ENCODE assay signal across 1 cellular context in genomic region chr15:65801229-65801813, GRCh38.
TF ChIP-seq lines count a peak whose summit lies in the region.

No MANE protein-coding gene starts in this region.

TF ChIP-seq in K562, 482 proteins besides CTCF, POLR2A, EP300 and RAD21 (continued from another document):
- TF ChIP-seq, protein P1, sequence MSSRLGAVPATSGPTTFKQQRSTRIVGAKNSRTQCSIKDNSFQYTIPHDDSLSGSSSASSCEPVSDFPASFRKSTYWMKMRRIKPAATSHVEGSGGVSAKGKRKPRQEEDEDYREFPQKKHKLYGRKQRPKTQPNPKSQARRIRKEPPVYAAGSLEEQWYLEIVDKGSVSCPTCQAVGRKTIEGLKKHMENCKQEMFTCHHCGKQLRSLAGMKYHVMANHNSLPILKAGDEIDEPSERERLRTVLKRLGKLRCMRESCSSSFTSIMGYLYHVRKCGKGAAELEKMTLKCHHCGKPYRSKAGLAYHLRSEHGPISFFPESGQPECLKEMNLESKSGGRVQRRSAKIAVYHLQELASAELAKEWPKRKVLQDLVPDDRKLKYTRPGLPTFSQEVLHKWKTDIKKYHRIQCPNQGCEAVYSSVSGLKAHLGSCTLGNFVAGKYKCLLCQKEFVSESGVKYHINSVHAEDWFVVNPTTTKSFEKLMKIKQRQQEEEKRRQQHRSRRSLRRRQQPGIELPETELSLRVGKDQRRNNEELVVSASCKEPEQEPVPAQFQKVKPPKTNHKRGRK (tag; IDR thresholded peaks at IDR 0.05), result no peak
- TF ChIP-seq SMARCA4 (IDR thresholded peaks at IDR 0.05), result 0 out of 2 replicates have a peak, but pooled peaks have one; percentile 14
- TF ChIP-seq HOXB6 (CRISPR knock-in tag; IDR thresholded peaks at IDR 0.05; ENCODE audit: borderline replicate concordance), result no peak
- no peak for TF ChIP-seq RBM39 (optimal IDR thresholded peaks at IDR 0.05; ENCODE audit: low read depth, low read length)
- no peak for TF ChIP-seq ZNF589 (CRISPR knock-in tag; IDR thresholded peaks at IDR 0.05; ENCODE audit: low read depth)
- no peak for TF ChIP-seq SMAD4 (CRISPR knock-in tag; conservative IDR thresholded peaks at IDR 0.05)
- TF ChIP-seq, protein P2, sequence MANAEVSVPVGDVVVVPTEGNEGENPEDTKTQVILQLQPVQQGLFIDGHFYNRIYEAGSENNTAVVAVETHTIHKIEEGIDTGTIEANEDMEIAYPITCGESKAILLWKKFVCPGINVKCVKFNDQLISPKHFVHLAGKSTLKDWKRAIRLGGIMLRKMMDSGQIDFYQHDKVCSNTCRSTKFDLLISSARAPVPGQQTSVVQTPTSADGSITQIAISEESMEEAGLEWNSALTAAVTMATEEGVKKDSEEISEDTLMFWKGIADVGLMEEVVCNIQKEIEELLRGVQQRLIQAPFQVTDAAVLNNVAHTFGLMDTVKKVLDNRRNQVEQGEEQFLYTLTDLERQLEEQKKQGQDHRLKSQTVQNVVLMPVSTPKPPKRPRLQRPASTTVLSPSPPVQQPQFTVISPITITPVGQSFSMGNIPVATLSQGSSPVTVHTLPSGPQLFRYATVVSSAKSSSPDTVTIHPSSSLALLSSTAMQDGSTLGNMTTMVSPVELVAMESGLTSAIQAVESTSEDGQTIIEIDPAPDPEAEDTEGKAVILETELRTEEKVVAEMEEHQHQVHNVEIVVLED (CRISPR knock-in tag; IDR thresholded peaks at IDR 0.05), result no peak
- TF ChIP-seq, protein P3, sequence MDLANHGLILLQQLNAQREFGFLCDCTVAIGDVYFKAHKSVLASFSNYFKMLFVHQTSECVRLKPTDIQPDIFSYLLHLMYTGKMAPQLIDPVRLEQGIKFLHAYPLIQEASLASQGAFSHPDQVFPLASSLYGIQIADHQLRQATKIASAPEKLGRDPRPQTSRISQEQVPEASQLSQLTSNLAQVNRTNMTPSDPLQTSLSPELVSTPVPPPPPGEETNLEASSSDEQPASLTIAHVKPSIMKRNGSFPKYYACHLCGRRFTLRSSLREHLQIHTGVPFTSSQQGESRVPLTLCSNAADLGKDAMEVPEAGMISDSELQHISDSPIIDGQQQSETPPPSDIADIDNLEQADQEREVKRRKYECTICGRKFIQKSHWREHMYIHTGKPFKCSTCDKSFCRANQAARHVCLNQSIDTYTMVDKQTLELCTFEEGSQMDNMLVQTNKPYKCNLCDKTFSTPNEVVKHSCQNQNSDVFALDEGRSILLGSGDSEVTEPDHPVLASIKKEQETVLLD (IDR thresholded peaks at IDR 0.05), result no peak
- TF ChIP-seq, protein P4, sequence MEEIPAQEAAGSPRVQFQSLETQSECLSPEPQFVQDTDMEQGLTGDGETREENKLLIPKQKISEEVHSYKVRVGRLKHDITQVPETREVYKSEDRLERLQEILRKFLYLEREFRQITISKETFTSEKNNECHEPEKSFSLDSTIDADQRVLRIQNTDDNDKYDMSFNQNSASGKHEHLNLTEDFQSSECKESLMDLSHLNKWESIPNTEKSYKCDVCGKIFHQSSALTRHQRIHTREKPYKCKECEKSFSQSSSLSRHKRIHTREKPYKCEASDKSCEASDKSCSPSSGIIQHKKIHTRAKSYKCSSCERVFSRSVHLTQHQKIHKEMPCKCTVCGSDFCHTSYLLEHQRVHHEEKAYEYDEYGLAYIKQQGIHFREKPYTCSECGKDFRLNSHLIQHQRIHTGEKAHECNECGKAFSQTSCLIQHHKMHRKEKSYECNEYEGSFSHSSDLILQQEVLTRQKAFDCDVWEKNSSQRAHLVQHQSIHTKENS (CRISPR knock-in tag; IDR thresholded peaks at IDR 0.05), result no peak
